ENCODE assay signal across 1 cellular context in genomic region chr7:30304177-30304884, GRCh38.
TF ChIP-seq lines count a peak whose summit lies in the region.

No MANE protein-coding gene starts in this region.

TF ChIP-seq in GM23338, 12 proteins besides CTCF, POLR2A, EP300 and RAD21:
- TF ChIP-seq EZH2phosphoT487 (IDR thresholded peaks at IDR 0.05; ENCODE audit: unreplicated experiment) (no peak), ZNF114 (CRISPR knock-in tag; IDR thresholded peaks at IDR 0.05) (no peak), ZNF462 (CRISPR knock-in tag; IDR thresholded peaks at IDR 0.05) (no peak), REST (IDR thresholded peaks at IDR 0.05; ENCODE audit: unreplicated experiment) (no peak), JUNB (IDR thresholded peaks at IDR 0.05; ENCODE audit: unreplicated experiment) (no peak), ETS1 (IDR thresholded peaks at IDR 0.05) (no peak), STAT1 (IDR thresholded peaks at IDR 0.05; ENCODE audit: unreplicated experiment) (no peak), POLR2AphosphoS5 (IDR thresholded peaks at IDR 0.05; ENCODE audit: low read depth) (no peak), CREB1 (CRISPR knock-in tag; IDR thresholded peaks at IDR 0.05; ENCODE audit: low read depth) (no peak)
